Comparison of ENCODE assay signal across 15 cellular contexts in the genomic region with DNA sequence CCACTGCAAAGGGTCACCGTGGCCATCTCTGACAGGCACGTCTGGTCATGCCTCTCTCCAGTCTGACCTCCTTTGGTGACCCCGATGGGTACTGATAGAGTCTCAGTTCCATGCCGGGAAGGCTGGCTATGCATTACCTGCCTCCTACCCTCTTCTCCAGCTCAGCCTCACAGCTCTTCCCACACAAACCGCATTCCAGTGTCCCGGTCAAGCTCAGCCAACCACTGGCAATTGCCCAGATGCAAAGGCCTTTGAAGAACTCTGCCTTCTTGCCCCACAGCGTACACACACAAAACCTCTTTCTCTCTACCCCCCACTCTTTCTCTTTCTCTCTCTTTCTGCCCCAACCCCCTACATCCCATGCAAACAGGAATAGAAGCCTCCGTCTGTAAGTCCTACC. TPM values are rescaled to one million over a fixed set of nuclear protein-coding genes. Genes with fewer than 3 reads are reported as not detected.
"Had no signal": no experiment of that assay in that cellular context is flagged by ENCODE, and none has a peak within 500 bp of the region (broad histone marks: within the 10 kb centered on the region; RNA-seq: fewer than 3 reads in every experiment).

No MANE protein-coding gene starts in this region.

- H3K9me3 Mint-ChIP-seq: activated naive CD4-positive, alpha-beta T cell treated with anti-CD3 and anti-CD28 coated beads, Interleukin-2, amount 10 ng/mL, durations not matched to agents 7 days and 5 days; activated T-cell treated with anti-CD3 and anti-CD28 coated beads, Interleukin-2, amount 50 U/mL, for 24 hours; activated T-helper 2 cell treated with anti-CD3 and anti-CD28 coated beads, Interferon-gamma antibody, Interleukin-2, Interleukin-4, amounts not matched to agents 10 μg/mL and 5 μg/mL and 100 μg/mL, durations not matched to agents 14 hours and 24 hours and 36 hours; naive thymus-derived CD8-positive, alpha-beta T cell had no signal

- H3K27me3 ChIP-seq: ascending aorta, breast epithelium, gastroesophageal sphincter, heart right ventricle, tibial artery had no signal

- H3K36me3 ChIP-seq: ascending aorta, breast epithelium, gastroesophageal sphincter, heart right ventricle, tibial artery had no signal

- H3K4me3 ChIP-seq: ascending aorta, breast epithelium, gastroesophageal sphincter, heart right ventricle, tibial artery had no signal

- H3K27ac ChIP-seq: ascending aorta, breast epithelium, gastroesophageal sphincter, tibial artery had no signal

- ATAC-seq: esophagus mucosa; gastroesophageal sphincter; heart right ventricle; naive thymus-derived CD8-positive, alpha-beta T cell had no signal

- H3K27ac Mint-ChIP-seq: activated naive CD4-positive, alpha-beta T cell treated with anti-CD3 and anti-CD28 coated beads, Interleukin-2, amount 10 ng/mL, durations not matched to agents 7 days and 5 days; activated T-cell treated with anti-CD3 and anti-CD28 coated beads, Interleukin-2, amount 50 U/mL, for 24 hours; activated T-helper 2 cell treated with anti-CD3 and anti-CD28 coated beads, Interferon-gamma antibody, Interleukin-2, Interleukin-4, amounts not matched to agents 10 μg/mL and 5 μg/mL and 100 μg/mL, durations not matched to agents 14 hours and 24 hours and 36 hours had no signal

- H3K4me1 ChIP-seq: ascending aorta, breast epithelium, gastroesophageal sphincter, tibial artery had no signal

- DNase-seq: activated CD4-positive, alpha-beta T cell treated with anti-CD3 and anti-CD28 coated beads for 1 hour; activated CD4-positive, alpha-beta T cell treated with anti-CD3 and anti-CD28 coated beads, Interleukin-2, amount 50 U/mL, for 48 hours; activated naive CD4-positive, alpha-beta T cell treated with anti-CD3 and anti-CD28 coated beads, Interleukin-2, amount 10 ng/mL, durations not matched to agents 7 days and 5 days; activated T-cell treated with anti-CD3 and anti-CD28 coated beads, Interleukin-2, amount 50 U/mL, for 24 hours; effector CD8-positive, alpha-beta T cell; heart right ventricle; naive thymus-derived CD8-positive, alpha-beta T cell; stimulated activated naive CD4-positive, alpha-beta T cell; SW 1271; tibial artery had no signal

- H3K9me3 ChIP-seq: ascending aorta, breast epithelium, heart right ventricle, tibial artery had no signal

- H3K4me3 Mint-ChIP-seq: activated naive CD4-positive, alpha-beta T cell treated with anti-CD3 and anti-CD28 coated beads, Interleukin-2, amount 10 ng/mL, durations not matched to agents 7 days and 5 days; activated T-cell treated with anti-CD3 and anti-CD28 coated beads, Interleukin-2, amount 50 U/mL, for 24 hours had no signal

RNA-seq across cellular contexts. Expression of a gene that starts 37.6 kb away (rescaled TPM):
- total RNA-seq: ascending aorta; naive thymus-derived CD8-positive, alpha-beta T cell had no signal
